ENCODE assay signal across 17 cellular contexts in the genomic region with DNA sequence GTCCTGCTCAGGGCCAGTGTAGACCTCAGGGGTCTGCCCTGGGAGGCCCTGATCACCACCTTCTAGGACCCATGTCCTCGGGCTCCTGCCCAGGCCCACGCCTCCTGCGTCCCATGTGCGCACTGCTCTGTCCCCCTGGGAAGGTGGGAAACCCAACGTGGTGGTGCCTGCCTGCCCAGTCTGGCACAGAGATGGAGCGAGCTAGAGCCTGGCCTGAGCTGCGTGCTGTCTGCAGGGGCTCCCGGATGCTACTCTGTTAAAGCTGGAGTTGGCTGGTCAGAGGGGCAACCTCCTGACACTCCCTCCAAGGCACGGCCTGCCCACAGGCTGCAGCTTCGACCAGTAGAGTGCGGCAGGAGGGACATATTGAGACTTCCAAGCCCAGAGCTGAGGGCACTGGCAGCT.
A peak's percentile ranks its signal among the peaks of the same experiment; 100 is the strongest.
DNase-seq lines count a peak whose midpoint lies in the region; ATAC-seq and TF ChIP-seq lines count a peak whose summit lies in the region.
"Had no signal": no experiment of that assay in that cellular context is flagged by ENCODE, and none has a peak within 500 bp of the region (broad histone marks: within the 10 kb centered on the region; RNA-seq: fewer than 3 reads in every experiment).

No MANE protein-coding gene starts in this region.

- peaks cover 0 to 15% (median 6%) of the 10 kb centered on the region in 11 experiments; a peak in 9 of 22 replicates for H3K9me3 ChIP-seq in BLaER1 treated with 17β-estradiol and CSF1 and Interleukin-3, amounts not matched to agents 10 nM and 100 nM (replicated peaks in 1 of 11)
- no peaks in the 10 kb centered on the region for H3K9me3 ChIP-seq in Peyer's patch

- peaks cover 22 to 33% (median 25%) of the 10 kb centered on the region in 10 experiments for H3K4me1 ChIP-seq in BLaER1 treated with 17β-estradiol and CSF1 and Interleukin-3, amounts not matched to agents 10 nM and 100 nM
- no peaks in the 10 kb centered on the region for H3K4me1 ChIP-seq in Peyer's patch

- peak overlapping the region in 3 of 11 experiments; percentile 21 to 50 (median 35); a peak in 3 of 22 replicates for H3K9ac ChIP-seq in BLaER1 treated with 17β-estradiol and CSF1 and Interleukin-3, amounts not matched to agents 10 nM and 100 nM

- peak; percentile 16 for ATAC-seq in stimulated activated memory B cell treated with anti-CD40 and anti-IgM and Interleukin-4, amounts not matched to agents 10 μg/mL and 1 μg/mL and 100 μg/mL, for 72 hours
- ATAC-seq: GM23338, Right ventricle myocardium inferior had no signal

- no peaks in the 10 kb centered on the region for H3K4me1 Mint-ChIP-seq in stimulated activated memory B cell treated with anti-CD40 and anti-IgM and Interleukin-4, amounts not matched to agents 10 μg/mL and 1 μg/mL and 100 μg/mL, for 72 hours
- H3K4me1 Mint-ChIP-seq in T-helper 2 cell treated with Interferon-gamma antibody and Interleukin-4, amounts not matched to agents 5 μg/mL and 100 μg/mL, for 36 hours (ENCODE audit: low read depth), result peaks cover 8% of the 10 kb centered on the region
- H3K4me1 Mint-ChIP-seq in endothelial cell (ENCODE audit: unreplicated experiment), result no peaks in the 10 kb centered on the region
- H3K4me1 Mint-ChIP-seq: GM23338 had no signal

- no peak overlapping the region for H3K27ac Mint-ChIP-seq in stimulated activated memory B cell treated with anti-CD40 and anti-IgM and Interleukin-4, amounts not matched to agents 10 μg/mL and 1 μg/mL and 100 μg/mL, for 72 hours
- H3K27ac Mint-ChIP-seq in T-helper 2 cell treated with Interferon-gamma antibody and Interleukin-4, amounts not matched to agents 5 μg/mL and 100 μg/mL, for 36 hours, result no peak overlapping the region
- no peak overlapping the region for H3K27ac Mint-ChIP-seq in endothelial cell (ENCODE audit: unreplicated experiment)
- H3K27ac Mint-ChIP-seq: B cell, GM23338 had no signal

- H3K4me3 ChIP-seq in BLaER1 treated with 17β-estradiol and CSF1 and Interleukin-3, amounts not matched to agents 10 nM and 100 nM, result no peak overlapping the region
- H3K4me3 ChIP-seq in Peyer's patch, result no peak overlapping the region
- H3K4me3 ChIP-seq: GM23338, PC-9 had no signal

- peaks cover 70% of the 10 kb centered on the region for H3K27me3 Mint-ChIP-seq in stimulated activated memory B cell treated with anti-CD40 and anti-IgM and Interleukin-4, amounts not matched to agents 10 μg/mL and 1 μg/mL and 100 μg/mL, for 72 hours
- peaks cover 44% of the 10 kb centered on the region for H3K27me3 Mint-ChIP-seq in T-helper 2 cell treated with Interferon-gamma antibody and Interleukin-4, amounts not matched to agents 5 μg/mL and 100 μg/mL, for 36 hours (ENCODE audit: low read depth)
- peaks cover 11% of the 10 kb centered on the region for H3K27me3 Mint-ChIP-seq in endothelial cell (ENCODE audit: unreplicated experiment)

- TF ChIP-seq POLR2A in Peyer's patch (IDR thresholded peaks at IDR 0.05), result no peak

- H3K36me3 ChIP-seq in BLaER1 treated with 17β-estradiol and CSF1 and Interleukin-3, amounts not matched to agents 10 nM and 100 nM, result no peaks in the 10 kb centered on the region
- no peaks in the 10 kb centered on the region for H3K36me3 ChIP-seq in Peyer's patch

- H3K27ac ChIP-seq in BLaER1 treated with 17β-estradiol and CSF1 and Interleukin-3, amounts not matched to agents 10 nM and 100 nM, result peak overlapping the region in 5 of 11 experiments; percentile 15 to 55 (median 30); a peak in 4 of 22 replicates
- no peak overlapping the region for H3K27ac ChIP-seq in Peyer's patch
- H3K27ac ChIP-seq: PC-9 had no signal

- peaks cover 3% of the 10 kb centered on the region for H3K9me3 Mint-ChIP-seq in stimulated activated memory B cell treated with anti-CD40 and anti-IgM and Interleukin-4, amounts not matched to agents 10 μg/mL and 1 μg/mL and 100 μg/mL, for 72 hours
- peaks cover 27% of the 10 kb centered on the region for H3K9me3 Mint-ChIP-seq in T-helper 2 cell treated with Interferon-gamma antibody and Interleukin-4, amounts not matched to agents 5 μg/mL and 100 μg/mL, for 36 hours
- H3K9me3 Mint-ChIP-seq in endothelial cell (ENCODE audit: unreplicated experiment), result peaks cover 38% of the 10 kb centered on the region

- peaks cover 0 to 19% (median 0%) of the 10 kb centered on the region in 11 experiments; a peak in 5 of 22 replicates for H3K27me3 ChIP-seq in BLaER1 treated with 17β-estradiol and CSF1 and Interleukin-3, amounts not matched to agents 10 nM and 100 nM
- no peaks in the 10 kb centered on the region for H3K27me3 ChIP-seq in Peyer's patch

- no peaks in the 10 kb centered on the region for H4K20me1 ChIP-seq in BLaER1 treated with 17β-estradiol and CSF1 and Interleukin-3, amounts not matched to agents 10 nM and 100 nM

- DNase-seq in Peyer's patch (peak in 2 of 3 donors; percentile 2 to 30), mesenteric fat pad (ENCODE audit: low spot score) (peak; percentile 79), endothelial cell (ENCODE audit: low spot score) (no peak)
- DNase-seq in activated CD4-positive, alpha-beta T cell treated with anti-CD3 and anti-CD28 coated beads for 48 hours, result no peak
- DNase-seq in T-helper 2 cell treated with Interferon-gamma antibody and Interleukin-4, amounts not matched to agents 5 μg/mL and 100 μg/mL, for 36 hours (ENCODE audit: low spot score), result no peak
- DNase-seq: ACHN; CD8-positive, alpha-beta memory T cell; KG1; NCI-H1048; NCI-H187; NCI-H446; PC-9 had no signal

- H3K36me3 Mint-ChIP-seq in stimulated activated memory B cell treated with anti-CD40 and anti-IgM and Interleukin-4, amounts not matched to agents 10 μg/mL and 1 μg/mL and 100 μg/mL, for 72 hours, result no peaks in the 10 kb centered on the region
- peaks cover 23% of the 10 kb centered on the region for H3K36me3 Mint-ChIP-seq in T-helper 2 cell treated with Interferon-gamma antibody and Interleukin-4, amounts not matched to agents 5 μg/mL and 100 μg/mL, for 36 hours (ENCODE audit: low read depth)
- peaks cover 17% of the 10 kb centered on the region for H3K36me3 Mint-ChIP-seq in endothelial cell (ENCODE audit: low read depth, unreplicated experiment)

- TF ChIP-seq CTCF in Peyer's patch (IDR thresholded peaks at IDR 0.05) (no peak), endothelial cell (IDR thresholded peaks at IDR 0.05; ENCODE audit: unreplicated experiment) (no peak)

- H3K4me3 Mint-ChIP-seq in stimulated activated memory B cell treated with anti-CD40 and anti-IgM and Interleukin-4, amounts not matched to agents 10 μg/mL and 1 μg/mL and 100 μg/mL, for 72 hours, result no peak overlapping the region
- H3K4me3 Mint-ChIP-seq in T-helper 2 cell treated with Interferon-gamma antibody and Interleukin-4, amounts not matched to agents 5 μg/mL and 100 μg/mL, for 36 hours, result no peak overlapping the region
- no peak overlapping the region for H3K4me3 Mint-ChIP-seq in endothelial cell (ENCODE audit: unreplicated experiment)
- H3K4me3 Mint-ChIP-seq: B cell; CD8-positive, alpha-beta memory T cell; GM23338 had no signal

- peak overlapping the region; percentile 66 to 90 (median 79) for H3K4me2 ChIP-seq in BLaER1 treated with 17β-estradiol and CSF1 and Interleukin-3, amounts not matched to agents 10 nM and 100 nM
- H3K4me2 ChIP-seq: GM23338, PC-9 had no signal

Comparison
In these comparisons a context has a peak if more than half of its experiments do, and no peak if none do; other contexts are left out.
1. DNase-seq: peak in Peyer's patch (2 of 3) and mesenteric fat pad (single experiment); none in activated CD4-positive, alpha-beta T cell treated with anti-CD3 and anti-CD28 coated beads for 48 hours (single experiment), T-helper 2 cell treated with Interferon-gamma antibody and Interleukin-4, amounts not matched to agents 5 μg/mL and 100 μg/mL, for 36 hours (single experiment) and endothelial cell (single experiment).